In the genomic region with DNA sequence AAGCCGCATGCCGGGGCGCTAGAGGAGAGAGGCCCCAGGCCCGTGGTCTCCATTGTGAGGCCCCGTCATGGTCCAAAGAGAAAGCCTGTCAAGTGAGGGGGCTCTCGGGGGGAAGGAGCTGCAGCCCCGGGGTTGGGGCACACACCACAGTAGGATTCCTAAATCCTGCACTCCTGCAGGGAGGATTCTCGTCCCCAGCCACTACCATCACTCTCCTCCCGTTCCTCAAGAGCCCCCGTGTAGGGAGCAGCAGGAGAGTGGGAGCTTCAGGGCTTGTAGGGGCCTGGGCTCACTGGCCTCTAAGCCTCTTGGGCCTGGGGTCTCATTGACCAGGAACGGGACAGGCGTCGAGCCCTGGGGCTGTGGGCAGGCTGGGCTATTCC, we compare ENCODE assay signal across 1 cellular context.
TF ChIP-seq lines count a peak whose summit lies in the region.

No MANE protein-coding gene starts in this region.

TF ChIP-seq in HepG2, 621 proteins besides CTCF, POLR2A, EP300 and RAD21 (continued from another document):
- TF ChIP-seq, protein P1, sequence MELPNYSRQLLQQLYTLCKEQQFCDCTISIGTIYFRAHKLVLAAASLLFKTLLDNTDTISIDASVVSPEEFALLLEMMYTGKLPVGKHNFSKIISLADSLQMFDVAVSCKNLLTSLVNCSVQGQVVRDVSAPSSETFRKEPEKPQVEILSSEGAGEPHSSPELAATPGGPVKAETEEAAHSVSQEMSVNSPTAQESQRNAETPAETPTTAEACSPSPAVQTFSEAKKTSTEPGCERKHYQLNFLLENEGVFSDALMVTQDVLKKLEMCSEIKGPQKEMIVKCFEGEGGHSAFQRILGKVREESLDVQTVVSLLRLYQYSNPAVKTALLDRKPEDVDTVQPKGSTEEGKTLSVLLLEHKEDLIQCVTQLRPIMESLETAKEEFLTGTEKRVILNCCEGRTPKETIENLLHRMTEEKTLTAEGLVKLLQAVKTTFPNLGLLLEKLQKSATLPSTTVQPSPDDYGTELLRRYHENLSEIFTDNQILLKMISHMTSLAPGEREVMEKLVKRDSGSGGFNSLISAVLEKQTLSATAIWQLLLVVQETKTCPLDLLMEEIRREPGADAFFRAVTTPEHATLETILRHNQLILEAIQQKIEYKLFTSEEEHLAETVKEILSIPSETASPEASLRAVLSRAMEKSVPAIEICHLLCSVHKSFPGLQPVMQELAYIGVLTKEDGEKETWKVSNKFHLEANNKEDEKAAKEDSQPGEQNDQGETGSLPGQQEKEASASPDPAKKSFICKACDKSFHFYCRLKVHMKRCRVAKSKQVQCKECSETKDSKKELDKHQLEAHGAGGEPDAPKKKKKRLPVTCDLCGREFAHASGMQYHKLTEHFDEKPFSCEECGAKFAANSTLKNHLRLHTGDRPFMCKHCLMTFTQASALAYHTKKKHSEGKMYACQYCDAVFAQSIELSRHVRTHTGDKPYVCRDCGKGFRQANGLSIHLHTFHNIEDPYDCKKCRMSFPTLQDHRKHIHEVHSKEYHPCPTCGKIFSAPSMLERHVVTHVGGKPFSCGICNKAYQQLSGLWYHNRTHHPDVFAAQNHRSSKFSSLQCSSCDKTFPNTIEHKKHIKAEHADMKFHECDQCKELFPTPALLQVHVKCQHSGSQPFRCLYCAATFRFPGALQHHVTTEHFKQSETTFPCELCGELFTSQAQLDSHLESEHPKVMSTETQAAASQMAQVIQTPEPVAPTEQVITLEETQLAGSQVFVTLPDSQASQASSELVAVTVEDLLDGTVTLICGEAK (IDR thresholded peaks at IDR 0.05): no peak
- TF ChIP-seq, protein P1 (CRISPR knock-in tag; IDR thresholded peaks at IDR 0.05): 0 out of 2 replicates have a peak, but pooled peaks have one; percentile 29
- peak; percentile 38; the same call in 1 of the 2 replicates for TF ChIP-seq ZBTB42 (CRISPR knock-in tag; IDR thresholded peaks at IDR 0.05)
- TF ChIP-seq, protein P2, sequence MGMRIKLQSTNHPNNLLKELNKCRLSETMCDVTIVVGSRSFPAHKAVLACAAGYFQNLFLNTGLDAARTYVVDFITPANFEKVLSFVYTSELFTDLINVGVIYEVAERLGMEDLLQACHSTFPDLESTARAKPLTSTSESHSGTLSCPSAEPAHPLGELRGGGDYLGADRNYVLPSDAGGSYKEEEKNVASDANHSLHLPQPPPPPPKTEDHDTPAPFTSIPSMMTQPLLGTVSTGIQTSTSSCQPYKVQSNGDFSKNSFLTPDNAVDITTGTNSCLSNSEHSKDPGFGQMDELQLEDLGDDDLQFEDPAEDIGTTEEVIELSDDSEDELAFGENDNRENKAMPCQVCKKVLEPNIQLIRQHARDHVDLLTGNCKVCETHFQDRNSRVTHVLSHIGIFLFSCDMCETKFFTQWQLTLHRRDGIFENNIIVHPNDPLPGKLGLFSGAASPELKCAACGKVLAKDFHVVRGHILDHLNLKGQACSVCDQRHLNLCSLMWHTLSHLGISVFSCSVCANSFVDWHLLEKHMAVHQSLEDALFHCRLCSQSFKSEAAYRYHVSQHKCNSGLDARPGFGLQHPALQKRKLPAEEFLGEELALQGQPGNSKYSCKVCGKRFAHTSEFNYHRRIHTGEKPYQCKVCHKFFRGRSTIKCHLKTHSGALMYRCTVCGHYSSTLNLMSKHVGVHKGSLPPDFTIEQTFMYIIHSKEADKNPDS (CRISPR knock-in tag; IDR thresholded peaks at IDR 0.05): no peak
- TF ChIP-seq, protein P3, sequence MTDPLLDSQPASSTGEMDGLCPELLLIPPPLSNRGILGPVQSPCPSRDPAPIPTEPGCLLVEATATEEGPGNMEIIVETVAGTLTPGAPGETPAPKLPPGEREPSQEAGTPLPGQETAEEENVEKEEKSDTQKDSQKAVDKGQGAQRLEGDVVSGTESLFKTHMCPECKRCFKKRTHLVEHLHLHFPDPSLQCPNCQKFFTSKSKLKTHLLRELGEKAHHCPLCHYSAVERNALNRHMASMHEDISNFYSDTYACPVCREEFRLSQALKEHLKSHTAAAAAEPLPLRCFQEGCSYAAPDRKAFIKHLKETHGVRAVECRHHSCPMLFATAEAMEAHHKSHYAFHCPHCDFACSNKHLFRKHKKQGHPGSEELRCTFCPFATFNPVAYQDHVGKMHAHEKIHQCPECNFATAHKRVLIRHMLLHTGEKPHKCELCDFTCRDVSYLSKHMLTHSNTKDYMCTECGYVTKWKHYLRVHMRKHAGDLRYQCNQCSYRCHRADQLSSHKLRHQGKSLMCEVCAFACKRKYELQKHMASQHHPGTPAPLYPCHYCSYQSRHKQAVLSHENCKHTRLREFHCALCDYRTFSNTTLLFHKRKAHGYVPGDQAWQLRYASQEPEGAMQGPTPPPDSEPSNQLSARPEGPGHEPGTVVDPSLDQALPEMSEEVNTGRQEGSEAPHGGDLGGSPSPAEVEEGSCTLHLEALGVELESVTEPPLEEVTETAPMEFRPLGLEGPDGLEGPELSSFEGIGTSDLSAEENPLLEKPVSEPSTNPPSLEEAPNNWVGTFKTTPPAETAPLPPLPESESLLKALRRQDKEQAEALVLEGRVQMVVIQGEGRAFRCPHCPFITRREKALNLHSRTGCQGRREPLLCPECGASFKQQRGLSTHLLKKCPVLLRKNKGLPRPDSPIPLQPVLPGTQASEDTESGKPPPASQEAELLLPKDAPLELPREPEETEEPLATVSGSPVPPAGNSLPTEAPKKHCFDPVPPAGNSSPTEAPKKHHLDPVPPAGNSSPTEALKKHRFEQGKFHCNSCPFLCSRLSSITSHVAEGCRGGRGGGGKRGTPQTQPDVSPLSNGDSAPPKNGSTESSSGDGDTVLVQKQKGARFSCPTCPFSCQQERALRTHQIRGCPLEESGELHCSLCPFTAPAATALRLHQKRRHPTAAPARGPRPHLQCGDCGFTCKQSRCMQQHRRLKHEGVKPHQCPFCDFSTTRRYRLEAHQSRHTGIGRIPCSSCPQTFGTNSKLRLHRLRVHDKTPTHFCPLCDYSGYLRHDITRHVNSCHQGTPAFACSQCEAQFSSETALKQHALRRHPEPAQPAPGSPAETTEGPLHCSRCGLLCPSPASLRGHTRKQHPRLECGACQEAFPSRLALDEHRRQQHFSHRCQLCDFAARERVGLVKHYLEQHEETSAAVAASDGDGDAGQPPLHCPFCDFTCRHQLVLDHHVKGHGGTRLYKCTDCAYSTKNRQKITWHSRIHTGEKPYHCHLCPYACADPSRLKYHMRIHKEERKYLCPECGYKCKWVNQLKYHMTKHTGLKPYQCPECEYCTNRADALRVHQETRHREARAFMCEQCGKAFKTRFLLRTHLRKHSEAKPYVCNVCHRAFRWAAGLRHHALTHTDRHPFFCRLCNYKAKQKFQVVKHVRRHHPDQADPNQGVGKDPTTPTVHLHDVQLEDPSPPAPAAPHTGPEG (CRISPR knock-in tag; IDR thresholded peaks at IDR 0.05): no peak; the same call in 1 of the 2 replicates
- no peak for TF ChIP-seq ZBTB7A (CRISPR knock-in tag; IDR thresholded peaks at IDR 0.05)
TF ChIP-seq in HepG2: peak in this region for 29.
